1 cellular context compared by ENCODE assay signal in genomic region chr19:36113425-36113824, GRCh38.
TF ChIP-seq lines count a peak whose summit lies in the region.

No MANE protein-coding gene starts in this region.

TF ChIP-seq in HepG2, 621 proteins besides CTCF, POLR2A, EP300 and RAD21:
- TF ChIP-seq RFXAP (CRISPR knock-in tag; IDR thresholded peaks at IDR 0.05; ENCODE audit: borderline replicate concordance) (no peak), RBFOX2 (IDR thresholded peaks at IDR 0.05; ENCODE audit: low read depth, low read length) (peak; percentile 49; the same call in 1 of the 2 replicates)
